8 cellular contexts compared by ENCODE assay signal in genomic region chr16:3609895-3610697, GRCh38.
DNase-seq lines count a peak whose midpoint lies in the region; ATAC-seq and TF ChIP-seq lines count a peak whose summit lies in the region.

No MANE protein-coding gene starts in this region.

- peaks cover 5% of the 10 kb centered on the region; the same call in 1 of the 2 replicates for H3K36me3 ChIP-seq in SU-DHL-6 (ENCODE audit: low read length)

- ATAC-seq in GM18517 (IDR thresholded peaks at IDR 0.05; ENCODE audit: unreplicated experiment) = no peak
- no peak for ATAC-seq in GM18873 (IDR thresholded peaks at IDR 0.05; ENCODE audit: low FRiP score, unreplicated experiment)

- peak overlapping the region; percentile 91 for H3K4me2 ChIP-seq in SU-DHL-6 (ENCODE audit: low read depth, low read length, poor library complexity, severe bottlenecking)

- H2AFZ ChIP-seq in SU-DHL-6 (ENCODE audit: low read depth, low read length, severe bottlenecking) = no peak overlapping the region

- H3K27me3 ChIP-seq in SU-DHL-6 (ENCODE audit: low read length) = no peaks in the 10 kb centered on the region

- H3K9me2 ChIP-seq in SU-DHL-6 (replicated peaks; ENCODE audit: insufficient read depth, low read length) = no peaks in the 10 kb centered on the region

- TF ChIP-seq CTCF in SU-DHL-6 (IDR thresholded peaks at IDR 0.05; ENCODE audit: insufficient read depth, low read length, poor library complexity, severe bottlenecking) (no peak), foreskin fibroblast (IDR thresholded peaks at IDR 0.05; ENCODE audit: low read depth, low read length) (no peak)

- no peaks in the 10 kb centered on the region for H4K20me1 ChIP-seq in SU-DHL-6 (ENCODE audit: low read depth, low read length)

- DNase-seq in SIG-M5 treated with dmso at 0.1 percent for 504 hours (lab: John Stamatoyannopoulos, UW; ENCODE audit: unreplicated experiment) = peak; percentile 39
- DNase-seq in SIG-M5 (lab: John Stamatoyannopoulos, UW) = no peak
- DNase-seq in foreskin fibroblast = peak in 1 of 2 donors; percentile 42
- DNase-seq in cerebellar nuclear complex (lab: John Stamatoyannopoulos, UW) = no peak

- peaks cover 68% of the 10 kb centered on the region for H3K79me2 ChIP-seq in SU-DHL-6 (ENCODE audit: insufficient read depth, low read length)

- H3K27ac ChIP-seq in SU-DHL-6 (ENCODE audit: low read depth, low read length) = peak overlapping the region; percentile 99
- peak overlapping the region in 5 of 21 experiments; percentile 90 to 97 (median 93) for H3K27ac ChIP-seq in skin epidermis

- peaks cover 50% of the 10 kb centered on the region for H3F3A ChIP-seq in SU-DHL-6 (ENCODE audit: insufficient read depth)

- no peaks in the 10 kb centered on the region for H3K9me3 ChIP-seq in SU-DHL-6 (ENCODE audit: insufficient read depth, low read length)

- peak overlapping the region; percentile 94 for H3K4me3 ChIP-seq in SU-DHL-6 (ENCODE audit: insufficient read depth, low read length, poor library complexity, severe bottlenecking)
- peak overlapping the region; percentile 90 to 96 for H3K4me3 ChIP-seq in foreskin fibroblast (ENCODE audit: low read depth in 1 of 2, low read length in 2 of 2)
- H3K4me3 ChIP-seq in skin epidermis = peak overlapping the region in 6 of 7 experiments; percentile 90 to 98 (median 94)

- H3K9ac ChIP-seq in SU-DHL-6 (ENCODE audit: low read length) = peak overlapping the region; percentile 100
